Comparison of ENCODE assay signal across 22 cellular contexts in genomic region chr7:124051978-124052377, GRCh38. TPM values are rescaled to one million over a fixed set of nuclear protein-coding genes. Genes with fewer than 3 reads are reported as not detected.
DNase-seq lines count a peak whose midpoint lies in the region; ATAC-seq, FAIRE-seq and TF ChIP-seq lines count a peak whose summit lies in the region.
"Had no signal": no experiment of that assay in that cellular context is flagged by ENCODE, and none has a peak within 500 bp of the region (broad histone marks: within the 10 kb centered on the region; RNA-seq: fewer than 3 reads in every experiment).

No MANE protein-coding gene starts in this region.

- peak; percentile 50 for ATAC-seq in PC-3
- peak; percentile 93 for ATAC-seq in mucosa of descending colon
- no peak for ATAC-seq in GM21381 (IDR thresholded peaks at IDR 0.05; ENCODE audit: unreplicated experiment)
- no peak for ATAC-seq in natural killer cell
- ATAC-seq: HCT116 had no signal

- no peaks in the 10 kb centered on the region for H3K4me1 Mint-ChIP-seq in natural killer cell
- H3K4me1 Mint-ChIP-seq: CD4-positive, alpha-beta memory T cell; H9 had no signal

- TF ChIP-seq CTCF in PC-3 (conservative IDR thresholded peaks at IDR 0.05; ENCODE audit: low read depth, low read length) (no peak), mucosa of descending colon (IDR thresholded peaks at IDR 0.05) (no peak), natural killer cell (IDR thresholded peaks at IDR 0.05) (no peak)

- no TSS peak for BruUV-seq in PC-3 (replicated peaks; lab: Mats Ljungman, UMichigan)

- H3K9ac ChIP-seq in PC-3 (ENCODE audit: low read length): no peak overlapping the region
- H3K9ac ChIP-seq: GM23248 had no signal

- peaks cover 6 to 8% of the 10 kb centered on the region in 2 donors for H3K9me3 Mint-ChIP-seq in natural killer cell
- H3K9me3 Mint-ChIP-seq: H9 had no signal

- H3K27ac ChIP-seq in PC-3 (ENCODE audit: low read length): no peak overlapping the region
- H3K27ac ChIP-seq: GM23248 had no signal

- no peak overlapping the region for H2AFZ ChIP-seq in PC-3 (ENCODE audit: low read length)
- H2AFZ ChIP-seq: GM23248 had no signal

- POLR2A ChIA-PET in PC-3 (lab: Charles Lee; ENCODE audit: unreplicated experiment): no interaction called here

- no peak overlapping the region for H3K27ac Mint-ChIP-seq in natural killer cell
- H3K27ac Mint-ChIP-seq: CD4-positive, alpha-beta memory T cell; H9 had no signal

- peak; percentile 29 for FAIRE-seq in A204.1 (lab: Jason Lieb, UNC)
- FAIRE-seq in frontal cortex (lab: Jason Lieb, UNC): peak; percentile 3
- FAIRE-seq: GM12892, H1 had no signal

- H3K79me2 ChIP-seq in PC-3 (ENCODE audit: low read length): no peaks in the 10 kb centered on the region

- H4K20me1 ChIP-seq in PC-3 (ENCODE audit: low read length): no peaks in the 10 kb centered on the region

- no peaks in the 10 kb centered on the region for H3F3A ChIP-seq in PC-3 (ENCODE audit: low read length, unreplicated experiment)

- intact Hi-C loops in PC-3 (cut with micrococcal nuclease) (no loop called here), mucosa of descending colon (cut with DNase I, micrococcal nuclease) (no loop called here), natural killer cell (cut with micrococcal nuclease) (no loop called here)

- H3K4me1 ChIP-seq in PC-3 (ENCODE audit: insufficient read depth, low read length) (no peaks in the 10 kb centered on the region), mucosa of descending colon (ENCODE audit: low read depth) (peaks cover 13% of the 10 kb centered on the region)

- no peak overlapping the region for H3K4me2 ChIP-seq in PC-3 (ENCODE audit: low read length)

- peaks cover 17% of the 10 kb centered on the region for H3K27me3 ChIP-seq in PC-3 (ENCODE audit: low read length)

- no peak for DNase-seq in PC-3
- no peak for DNase-seq in frontal cortex (ENCODE audit: low spot score in 2 of 2)
- DNase-seq in mucosa of descending colon: no peak
- no peak for DNase-seq in activated CD8-positive, alpha-beta memory T cell treated with anti-CD3 and anti-CD28 coated beads for 24 hours
- DNase-seq in NCI-H146 (lab: John Stamatoyannopoulos, UW): no peak
- no peak for DNase-seq in natural killer cell
- DNase-seq: 8988T; C1 segment of cervical spinal cord; Calu3; CD4-positive, alpha-beta memory T cell; COR-L47; DMS53; DMS79 treated with DMSO at 0.1 percent for 48 hours; GM23248; H9 had no signal

- no peaks in the 10 kb centered on the region for H3K9me2 ChIP-seq in PC-3 (replicated peaks; ENCODE audit: low read length)

- H3K36me3 Mint-ChIP-seq in natural killer cell: no peaks in the 10 kb centered on the region
- H3K36me3 Mint-ChIP-seq: CD4-positive, alpha-beta memory T cell had no signal

- H3K27me3 Mint-ChIP-seq in natural killer cell (ENCODE audit: low read depth in 2 of 2): no peaks in the 10 kb centered on the region

- CTCF ChIA-PET in PC-3 (lab: Charles Lee): no interaction called here

- H3K4me3 ChIP-seq in PC-3 (ENCODE audit: low read length) (no peak overlapping the region), mucosa of descending colon (no peak overlapping the region)
- H3K4me3 ChIP-seq: GM23248 had no signal

- H3K4me3 Mint-ChIP-seq in natural killer cell: no peak overlapping the region
- H3K4me3 Mint-ChIP-seq: CD4-positive, alpha-beta memory T cell; H9 had no signal

- H3K9me3 ChIP-seq in PC-3 (ENCODE audit: low read length): no peaks in the 10 kb centered on the region
- no peaks in the 10 kb centered on the region for H3K9me3 ChIP-seq in mucosa of descending colon

- no peaks in the 10 kb centered on the region for H3K36me3 ChIP-seq in PC-3 (ENCODE audit: low read depth, low read length)
- no peaks in the 10 kb centered on the region for H3K36me3 ChIP-seq in mucosa of descending colon (ENCODE audit: low read depth)

RNA-seq across cellular contexts. Expression of gene TMEM229A, which starts 19.1 kb away (rescaled TPM):
- total RNA-seq in PC-3 (2014; rRNA removed) (not detected in 2 replicates), frontal cortex (1.2 TPM), mucosa of descending colon (under 1 TPM in 2 of 3 donors, not detected in 1; 0.14 to 0.32 TPM), natural killer cell (not detected)
- total RNA-seq: Calu3; CD4-positive, alpha-beta memory T cell; Daoy; G401; GM23248 had no signal

Comparison
In these comparisons a context has a peak if more than half of its experiments do, and no peak if none do; other contexts are left out.
1. ATAC-seq: peak in PC-3 (single experiment) and mucosa of descending colon (single experiment); none in GM21381 (single experiment) and natural killer cell (0 of 3).